Comparison of ENCODE assay signal across 14 cellular contexts in genomic region chr7:51289608-51290370, GRCh38. TPM values are rescaled to one million over a fixed set of nuclear protein-coding genes. Genes with fewer than 3 reads are reported as not detected.
DNase-seq lines count a peak whose midpoint lies in the region; ATAC-seq and TF ChIP-seq lines count a peak whose summit lies in the region.
"Had no signal": no experiment of that assay in that cellular context is flagged by ENCODE, and none has a peak within 500 bp of the region (broad histone marks: within the 10 kb centered on the region; RNA-seq: fewer than 3 reads in every experiment).

No MANE protein-coding gene starts in this region.

- no TSS peak for BruUV-seq in Calu3 (replicated peaks; lab: Mats Ljungman, UMichigan)

- H3K9me2 ChIP-seq in MM.1S (replicated peaks; ENCODE audit: insufficient read depth, low read length): no peaks in the 10 kb centered on the region

- no peaks in the 10 kb centered on the region for H3K9me3 Mint-ChIP-seq in Calu3 (ENCODE audit: low read depth, unreplicated experiment)
- H3K9me3 Mint-ChIP-seq in osteocyte (ENCODE audit: unreplicated experiment): no peaks in the 10 kb centered on the region
- H3K9me3 Mint-ChIP-seq: stimulated activated effector memory CD8-positive, alpha-beta T cell treated with anti-CD3 and anti-CD28 coated beads, Interleukin-12 subunit alpha, Interleukin-12 subunit beta, amount 100 ng/mL, for 72 hours had no signal

- peaks cover 12% of the 10 kb centered on the region; the same call in 1 of the 2 replicates for H3K4me1 ChIP-seq in MM.1S (ENCODE audit: low read length)

- no peaks in the 10 kb centered on the region for H3K27me3 ChIP-seq in MM.1S (replicated peaks; ENCODE audit: insufficient read depth, low read length)

- H3K36me3 Mint-ChIP-seq in Calu3 (ENCODE audit: insufficient read depth, unreplicated experiment): no peaks in the 10 kb centered on the region
- H3K36me3 Mint-ChIP-seq in osteocyte (ENCODE audit: unreplicated experiment): no peaks in the 10 kb centered on the region
- H3K36me3 Mint-ChIP-seq: stimulated activated effector memory CD8-positive, alpha-beta T cell treated with anti-CD3 and anti-CD28 coated beads, Interleukin-12 subunit alpha, Interleukin-12 subunit beta, amount 100 ng/mL, for 72 hours had no signal

- peak overlapping the region; percentile 38 for H3K27ac Mint-ChIP-seq in Calu3 (ENCODE audit: unreplicated experiment)
- no peak overlapping the region for H3K27ac Mint-ChIP-seq in osteocyte (ENCODE audit: unreplicated experiment)
- H3K27ac Mint-ChIP-seq: stimulated activated effector memory CD8-positive, alpha-beta T cell treated with anti-CD3 and anti-CD28 coated beads, Interleukin-12 subunit alpha, Interleukin-12 subunit beta, amount 100 ng/mL, for 72 hours had no signal

- H3K36me3 ChIP-seq in MM.1S (replicated peaks; ENCODE audit: insufficient read depth, low read length): no peaks in the 10 kb centered on the region

- no peak overlapping the region for H3K27ac ChIP-seq in MM.1S (ENCODE audit: low read length)
- H3K27ac ChIP-seq: GM23248 had no signal

- H3K4me1 Mint-ChIP-seq in Calu3 (ENCODE audit: low read depth, unreplicated experiment) (peaks cover 42% of the 10 kb centered on the region), osteocyte (ENCODE audit: unreplicated experiment) (no peaks in the 10 kb centered on the region)
- H3K4me1 Mint-ChIP-seq: stimulated activated effector memory CD8-positive, alpha-beta T cell treated with anti-CD3 and anti-CD28 coated beads, Interleukin-12 subunit alpha, Interleukin-12 subunit beta, amount 100 ng/mL, for 72 hours had no signal

- H3K27me3 Mint-ChIP-seq in Calu3 (ENCODE audit: unreplicated experiment) (no peaks in the 10 kb centered on the region), osteocyte (ENCODE audit: unreplicated experiment) (peaks cover 12% of the 10 kb centered on the region)

- H3K4me3 Mint-ChIP-seq in Calu3 (ENCODE audit: low read depth, unreplicated experiment) (peak overlapping the region; percentile 8), osteocyte (ENCODE audit: unreplicated experiment) (no peak overlapping the region)
- H3K4me3 Mint-ChIP-seq: stimulated activated effector memory CD8-positive, alpha-beta T cell treated with anti-CD3 and anti-CD28 coated beads, Interleukin-12 subunit alpha, Interleukin-12 subunit beta, amount 100 ng/mL, for 72 hours had no signal

- ATAC-seq in Right ventricle myocardium superior (ENCODE audit: poor library complexity) (peak; percentile 81), GM19035 (IDR thresholded peaks at IDR 0.05; ENCODE audit: unreplicated experiment) (no peak)

- no peaks in the 10 kb centered on the region for H3K79me2 ChIP-seq in MM.1S (ENCODE audit: low read length)

- CTCF ChIA-PET in Calu3 (lab: Charles Lee): interaction anchor here (1.0 kb wide), 1 partner anchor 26 kb away, joined by 3 read pairs; no protein-coding TSS in a partner anchor

- H3K4me2 ChIP-seq in MM.1S (ENCODE audit: low read depth, low read length): no peak overlapping the region

- H4K20me1 ChIP-seq in MM.1S (ENCODE audit: insufficient read depth, low read length): no peaks in the 10 kb centered on the region

- H3K4me3 ChIP-seq in MM.1S (ENCODE audit: low read length): no peak overlapping the region
- H3K4me3 ChIP-seq: GM23248 had no signal

- no peaks in the 10 kb centered on the region for H3F3A ChIP-seq in MM.1S (ENCODE audit: insufficient read depth, low read length)

- TF ChIP-seq CTCF in Calu3 (IDR thresholded peaks at IDR 0.05; ENCODE audit: unreplicated experiment) (no peak), osteocyte (IDR thresholded peaks at IDR 0.05) (no peak), MM.1S (IDR thresholded peaks at IDR 0.05; ENCODE audit: low read length) (no peak)

- no peak overlapping the region for H2AFZ ChIP-seq in MM.1S (ENCODE audit: low read length)
- H2AFZ ChIP-seq: GM23248 had no signal

- DNase-seq in Calu3 (no peak), NCI-H774 (lab: John Stamatoyannopoulos, UW) (peak; percentile 60), Right ventricle myocardium superior (no peak), osteocyte (ENCODE audit: extremely low spot score, unreplicated experiment) (peak; percentile 27), epidermal melanocyte (ENCODE audit: insufficient read length, low spot score) (no peak), MM.1S (no peak)
- DNase-seq in activated CD4-positive, alpha-beta T cell treated with anti-CD3 and anti-CD28 coated beads for 48 hours: no peak
- DNase-seq: activated gamma-delta T cell treated with Interleukin-2 at 50 U/mL for 16 hours; central memory CD4-positive, alpha-beta T cell; GM23248; NCI-H526 treated with DMSO at 0.1 percent for 48 hours; SHP77 had no signal

- H3K9me3 ChIP-seq in MM.1S (replicated peaks; ENCODE audit: insufficient read depth, low read length): no peaks in the 10 kb centered on the region

- H3K9ac ChIP-seq in MM.1S (ENCODE audit: low read length): no peak overlapping the region
- H3K9ac ChIP-seq: GM23248 had no signal

- intact Hi-C loops in Calu3 (cut with micrococcal nuclease; ENCODE audit: unreplicated experiment): no loop called here
- intact Hi-C loops in Right ventricle myocardium superior (cut with DNase I): no loop called here

RNA-seq across cellular contexts. Expression of gene COBL, which starts 26.8 kb away (rescaled TPM):
- total RNA-seq in Calu3 (2022) (48.1 and 49.9 TPM in 2 replicates), Right ventricle myocardium superior (76.5 TPM), osteocyte (not detected in 2 replicates)
- total RNA-seq: GM23248 had no signal

Comparison
In these comparisons a context has a peak if more than half of its experiments do, and no peak if none do; other contexts are left out.
1. DNase-seq: peak in NCI-H774 (single experiment) and osteocyte (single experiment); none in Calu3 (single experiment), Right ventricle myocardium superior (single experiment), activated CD4-positive, alpha-beta T cell treated with anti-CD3 and anti-CD28 coated beads for 48 hours (single experiment), epidermal melanocyte (single experiment) and MM.1S (single experiment).
2. RNA of gene COBL, which starts 26.8 kb away (total RNA-seq): 76.5 TPM in Right ventricle myocardium superior (single experiment) and 48.1 to 49.9 TPM in Calu3; not detected in osteocyte; every median in the first group is over 10 times any median in the second.